2 cellular contexts compared by ENCODE assay signal in genomic region chr2:185473838-185474237, GRCh38.
TF ChIP-seq lines count a peak whose summit lies in the region.

No MANE protein-coding gene starts in this region.

TF ChIP-seq in WTC11, 78 proteins besides CTCF, POLR2A, EP300 and RAD21 (continued from another document and continues in another):
- TF ChIP-seq ZNF281 (CRISPR knock-in tag; IDR thresholded peaks at IDR 0.05) (no peak), AR (CRISPR knock-in tag; IDR thresholded peaks at IDR 0.05) (no peak), TCF7 (CRISPR knock-in tag; IDR thresholded peaks at IDR 0.05; ENCODE audit: low read depth) (no peak), ZNF532 (CRISPR knock-in tag; IDR thresholded peaks at IDR 0.05; ENCODE audit: borderline replicate concordance) (no peak), ZNF423 (CRISPR knock-in tag; IDR thresholded peaks at IDR 0.05) (no peak), ERG (CRISPR knock-in tag; IDR thresholded peaks at IDR 0.05) (no peak), NFATC4 (CRISPR knock-in tag; IDR thresholded peaks at IDR 0.05) (no peak), ZBTB43 (CRISPR knock-in tag; IDR thresholded peaks at IDR 0.05) (no peak), ZNF219 (CRISPR knock-in tag; IDR thresholded peaks at IDR 0.05; ENCODE audit: borderline replicate concordance) (no peak), GRHL2 (CRISPR knock-in tag; IDR thresholded peaks at IDR 0.05; ENCODE audit: insufficient replicate concordance, severe bottlenecking) (no peak), OVOL2 (CRISPR knock-in tag; IDR thresholded peaks at IDR 0.05; ENCODE audit: borderline replicate concordance) (no peak), SMAD3 (CRISPR knock-in tag; IDR thresholded peaks at IDR 0.05; ENCODE audit: borderline replicate concordance) (no peak)

TF ChIP-seq in H1, 55 proteins besides CTCF, POLR2A, EP300 and RAD21 (continued from another document):
- no peak for TF ChIP-seq JUND (IDR thresholded peaks at IDR 0.05; ENCODE audit: low read length)
